8 cellular contexts compared by ENCODE assay signal in the genomic region with DNA sequence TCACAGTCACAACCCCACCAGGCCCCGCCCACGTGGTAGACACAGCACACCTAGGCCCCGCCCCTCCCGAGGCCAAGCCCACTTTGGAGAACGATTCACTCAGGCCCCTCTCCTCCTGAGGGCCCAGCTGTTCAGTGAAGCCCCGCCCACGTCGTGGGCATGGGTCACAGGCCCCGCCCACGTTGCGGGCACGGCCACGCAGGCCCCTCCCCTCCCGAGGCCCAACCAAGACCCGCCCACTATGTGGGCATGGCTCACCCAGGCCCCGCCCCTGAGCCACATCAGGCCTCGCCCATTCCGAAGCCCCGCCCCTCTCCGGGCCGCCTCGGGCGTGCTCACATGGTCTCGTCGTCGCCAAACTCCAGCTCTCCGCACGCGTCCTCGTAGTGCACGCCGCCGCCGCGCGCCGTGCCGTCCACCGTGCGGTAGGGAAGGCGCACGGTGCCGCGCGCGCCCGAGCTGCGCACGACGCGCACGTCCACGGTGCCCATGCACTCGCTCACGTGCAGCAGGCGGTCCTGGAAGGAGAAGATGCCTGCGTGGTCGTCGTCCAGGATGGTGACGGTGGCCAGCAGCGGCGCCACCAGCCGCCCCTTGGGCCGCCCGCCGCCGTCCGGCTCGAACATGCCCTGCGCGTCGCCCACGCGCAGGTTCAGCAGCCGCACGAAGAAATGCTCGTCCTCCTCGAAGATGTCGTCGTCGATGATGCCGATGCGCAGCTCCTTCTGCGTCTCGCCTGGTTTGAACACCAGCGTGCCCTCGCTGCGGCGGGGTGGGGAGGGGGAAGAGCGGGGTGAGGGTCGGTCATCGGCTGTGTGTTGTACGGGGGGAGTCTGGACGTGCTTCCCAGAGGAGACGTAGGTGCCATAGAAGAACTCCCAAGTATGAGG. TPM values are rescaled to one million over a fixed set of nuclear protein-coding genes. Genes with fewer than 3 reads are reported as not detected.
DNase-seq lines count a peak whose midpoint lies in the region; ATAC-seq and TF ChIP-seq lines count a peak whose summit lies in the region.

No MANE protein-coding gene starts in this region.

- H3K27ac ChIP-seq in CD4-positive, alpha-beta memory T cell (ENCODE audit: low read depth, low read length): no peak overlapping the region
- H3K27ac ChIP-seq in endodermal cell (ENCODE audit: low read depth, low read length) (no peak overlapping the region), upper lobe of left lung (no peak overlapping the region)

- H3K36me3 Mint-ChIP-seq in CD4-positive, alpha-beta memory T cell: no peaks in the 10 kb centered on the region
- H3K36me3 Mint-ChIP-seq in activated CD8-positive, alpha-beta T cell treated with anti-CD3 and anti-CD28 coated beads for 36 hours (ENCODE audit: low read depth): peaks cover 4% of the 10 kb centered on the region
- H3K36me3 Mint-ChIP-seq in endodermal cell (ENCODE audit: low read depth): no peaks in the 10 kb centered on the region
- peaks cover 0 to 33% of the 10 kb centered on the region in 2 donors for H3K36me3 Mint-ChIP-seq in naive B cell

- peaks cover 49% of the 10 kb centered on the region for H3K4me1 ChIP-seq in CD4-positive, alpha-beta memory T cell (ENCODE audit: insufficient read depth, low read length)
- H3K4me1 ChIP-seq in endodermal cell (ENCODE audit: control insufficient read depth, insufficient read depth, low read length) (no peaks in the 10 kb centered on the region), upper lobe of left lung (peaks cover 9 to 42% (median 29%) of the 10 kb centered on the region in 4 donors)

- H3K9me3 ChIP-seq in CD4-positive, alpha-beta memory T cell (ENCODE audit: control insufficient read depth in 1 of 2, low read length in 2 of 2): no peaks in the 10 kb centered on the region
- no peaks in the 10 kb centered on the region for H3K9me3 ChIP-seq in endodermal cell (ENCODE audit: control insufficient read depth, low read length)
- peaks cover 0 to 6% (median 0%) of the 10 kb centered on the region in 4 donors for H3K9me3 ChIP-seq in upper lobe of left lung

- TF ChIP-seq POLR2A in upper lobe of left lung (IDR thresholded peaks at IDR 0.05): no peak

- POLR2A ChIA-PET in CD4-positive, alpha-beta memory T cell (lab: Charles Lee; ENCODE audit: partially characterized antibody): interaction anchor here (0.9 kb wide), 1 partner anchor 36 kb away, joined by 3 read pairs; a partner anchor contains a TSS
- POLR2A ChIA-PET in activated CD8-positive, alpha-beta T cell treated with anti-CD3 and anti-CD28 coated beads for 36 hours (lab: Charles Lee): interaction anchor here (0.6 to 1.0 kb wide), 2 partner anchors 67 to 115 kb away, joined by 3 to 4 read pairs; a partner anchor contains a TSS

- H3K9me3 Mint-ChIP-seq in CD4-positive, alpha-beta memory T cell: peaks cover 0 to 7% (median 0%) of the 10 kb centered on the region in 8 donors
- H3K9me3 Mint-ChIP-seq in activated CD8-positive, alpha-beta T cell treated with anti-CD3 and anti-CD28 coated beads for 36 hours: peaks cover 4% of the 10 kb centered on the region
- H3K9me3 Mint-ChIP-seq in endodermal cell (no peaks in the 10 kb centered on the region), naive B cell (peaks cover 6 to 19% (median 11%) of the 10 kb centered on the region in 7 donors)

- peak; percentile 50 to 64 (median 52) for DNase-seq in CD4-positive, alpha-beta memory T cell
- DNase-seq in NCI-H1092 treated with DMSO at 0.1 percent for 48 hours (lab: John Stamatoyannopoulos, UW): peak; percentile 59
- DNase-seq in activated CD8-positive, alpha-beta T cell treated with anti-CD3 and anti-CD28 coated beads for 36 hours: peak; percentile 81
- DNase-seq in endodermal cell: peak; percentile 99
- no peak for DNase-seq in naive B cell
- peak; percentile 31 to 89 for DNase-seq in upper lobe of left lung
- DNase-seq in T1000 (lab: John Stamatoyannopoulos, UW): no peak

- peaks cover 25% of the 10 kb centered on the region for H3K27me3 ChIP-seq in CD4-positive, alpha-beta memory T cell (ENCODE audit: insufficient read depth, low read length)
- H3K27me3 ChIP-seq in endodermal cell (ENCODE audit: control insufficient read depth, insufficient read depth, low read length, poor library complexity, severe bottlenecking) (peaks cover 64% of the 10 kb centered on the region), upper lobe of left lung (peaks cover 0 to 54% (median 30%) of the 10 kb centered on the region in 4 donors)

- no peak overlapping the region for H3K9ac ChIP-seq in endodermal cell (ENCODE audit: extremely low read depth, low read length, poor library complexity, severe bottlenecking)

- peaks cover 28 to 68% of the 10 kb centered on the region in 2 donors for H3K27me3 Mint-ChIP-seq in CD4-positive, alpha-beta memory T cell
- H3K27me3 Mint-ChIP-seq in activated CD8-positive, alpha-beta T cell treated with anti-CD3 and anti-CD28 coated beads for 36 hours: peaks cover 52% of the 10 kb centered on the region
- H3K27me3 Mint-ChIP-seq in endodermal cell (ENCODE audit: insufficient read depth) (peaks cover 79% of the 10 kb centered on the region), naive B cell (peaks cover 77 to 85% (median 78%) of the 10 kb centered on the region in 3 donors)

- peak overlapping the region in 7 of 8 donors; percentile 6 to 90 (median 56) for H3K4me3 Mint-ChIP-seq in CD4-positive, alpha-beta memory T cell
- H3K4me3 Mint-ChIP-seq in activated CD8-positive, alpha-beta T cell treated with anti-CD3 and anti-CD28 coated beads for 36 hours: peak overlapping the region; percentile 35
- H3K4me3 Mint-ChIP-seq in endodermal cell (peak overlapping the region; percentile 41), naive B cell (peak overlapping the region in 5 of 8 donors; percentile 8 to 71 (median 54))

- ATAC-seq in activated CD8-positive, alpha-beta T cell treated with anti-CD3 and anti-CD28 coated beads for 36 hours: peak; percentile 87
- ATAC-seq in naive B cell (ENCODE audit: low read depth in 2 of 2): peak; percentile 31 to 37
- ATAC-seq in upper lobe of left lung (ENCODE audit: low FRiP score in 2 of 2): peak; percentile 23 to 69
- ATAC-seq in HG02852 (IDR thresholded peaks at IDR 0.05; ENCODE audit: unreplicated experiment): no peak

- WGBS in endodermal cell (ENCODE audit: insufficient coverage in 1 of 2, insufficient read length in 1 of 2), 2 experiments: 6 to 10% methylated on average over 43 to 95 of the region's 95 CpGs
- WGBS in upper lobe of left lung, 2 donors: 6 to 10% methylated on average over 15 to 81 of the region's 95 CpGs

- H3K27ac Mint-ChIP-seq in CD4-positive, alpha-beta memory T cell: peak overlapping the region in 3 of 7 donors; percentile 44 to 74 (median 62)
- H3K27ac Mint-ChIP-seq in activated CD8-positive, alpha-beta T cell treated with anti-CD3 and anti-CD28 coated beads for 36 hours: no peak overlapping the region
- H3K27ac Mint-ChIP-seq in endodermal cell: no peak overlapping the region
- peak overlapping the region in 2 of 6 donors; percentile 31 to 84 for H3K27ac Mint-ChIP-seq in naive B cell

- H3K4me3 ChIP-seq in CD4-positive, alpha-beta memory T cell (ENCODE audit: low read length in 2 of 2): no peak overlapping the region
- peak overlapping the region; percentile 72 for H3K4me3 ChIP-seq in endodermal cell (ENCODE audit: low read length)
- peak overlapping the region in 1 of 4 donors; percentile 17 for H3K4me3 ChIP-seq in upper lobe of left lung

- no peak for TF ChIP-seq EP300 in upper lobe of left lung (IDR thresholded peaks at IDR 0.05)

- intact Hi-C loops in CD4-positive, alpha-beta memory T cell (cut with micrococcal nuclease): no loop called here
- intact Hi-C loops in activated CD8-positive, alpha-beta T cell treated with anti-CD3 and anti-CD28 coated beads for 36 hours (cut with micrococcal nuclease): no loop called here

- H3K4me1 Mint-ChIP-seq in CD4-positive, alpha-beta memory T cell: peaks cover 36 to 67% (median 43%) of the 10 kb centered on the region in 4 donors
- H3K4me1 Mint-ChIP-seq in activated CD8-positive, alpha-beta T cell treated with anti-CD3 and anti-CD28 coated beads for 36 hours (ENCODE audit: low read depth): peaks cover 40% of the 10 kb centered on the region
- no peaks in the 10 kb centered on the region for H3K4me1 Mint-ChIP-seq in endodermal cell
- H3K4me1 Mint-ChIP-seq in naive B cell: peaks cover 31 to 43% (median 37%) of the 10 kb centered on the region in 3 donors

- CTCF ChIA-PET in CD4-positive, alpha-beta memory T cell (lab: Charles Lee; ENCODE audit: partially characterized antibody): interaction anchor here (1.2 kb wide), 1 partner anchor 20 kb away, joined by 4 read pairs; no protein-coding TSS in a partner anchor
- CTCF ChIA-PET in activated CD8-positive, alpha-beta T cell treated with anti-CD3 and anti-CD28 coated beads for 36 hours (lab: Charles Lee): interaction anchor here (0.8 to 2.6 kb wide), 6 partner anchors 11 to 265 kb away, joined by 3 to 20 read pairs (median 4); a partner anchor contains a TSS

- TF ChIP-seq CTCF in activated CD8-positive, alpha-beta T cell treated with anti-CD3 and anti-CD28 coated beads for 36 hours (IDR thresholded peaks at IDR 0.05): no peak
- no peak for TF ChIP-seq CTCF in endodermal cell (conservative IDR thresholded peaks at IDR 0.05)
- peak in 1 of 6 experiments; percentile 16 for TF ChIP-seq CTCF in upper lobe of left lung (IDR thresholded peaks at IDR 0.05)

- no peaks in the 10 kb centered on the region for H3K36me3 ChIP-seq in CD4-positive, alpha-beta memory T cell (ENCODE audit: insufficient read depth, low read length)
- H3K36me3 ChIP-seq in endodermal cell (ENCODE audit: control insufficient read depth, insufficient read depth, low read length): no peaks in the 10 kb centered on the region
- no peaks in the 10 kb centered on the region for H3K36me3 ChIP-seq in upper lobe of left lung

RNA-seq across cellular contexts. Expression of a gene that starts 24.0 kb away (rescaled TPM):
- total RNA-seq in CD4-positive, alpha-beta memory T cell: not detected
- polyA plus RNA-seq in CD4-positive, alpha-beta memory T cell: not detected
- under 1 TPM; 0.18 to 0.43 TPM for total RNA-seq in activated CD8-positive, alpha-beta T cell treated with anti-CD3 and anti-CD28 coated beads for 36 hours
- 1 to 10 TPM; 2.5 to 3.6 TPM for total RNA-seq in endodermal cell
- polyA plus RNA-seq in endodermal cell (2013, experiment 1 of 2): 4.1 TPM
- 2.6 TPM for polyA plus RNA-seq in endodermal cell (2013, experiment 2 of 2)
- not detected for polyA plus RNA-seq in naive B cell (ENCODE audit: low read depth in 6 of 6)
- total RNA-seq in upper lobe of left lung: under 1 TPM in 3 of 6 donors, not detected in 3; 0.11 to 0.64 (median 0.15) TPM

RNA-seq across cellular contexts. Expression of a gene that starts 28.4 kb away (rescaled TPM):
- under 1 TPM in 1 of 2 experiments, not detected in 1; 0.35 TPM for total RNA-seq in CD4-positive, alpha-beta memory T cell
- polyA plus RNA-seq in CD4-positive, alpha-beta memory T cell: under 1 TPM in 1 of 2 donors, not detected in 1; 0.71 TPM
- not detected for total RNA-seq in activated CD8-positive, alpha-beta T cell treated with anti-CD3 and anti-CD28 coated beads for 36 hours
- total RNA-seq in endodermal cell (100 to 1,000 TPM in 1 of 2 donors, 10 to 100 TPM in 1; 47.7 to 132 TPM), upper lobe of left lung (1 to 10 TPM in 5 of 6 donors, not detected in 1; 1.7 to 7.1 (median 3.8) TPM)
- polyA plus RNA-seq in endodermal cell (2013, experiment 1 of 2): 150 TPM
- polyA plus RNA-seq in endodermal cell (2013, experiment 2 of 2): 154 TPM
- polyA plus RNA-seq in naive B cell (ENCODE audit: low read depth in 6 of 6): not detected

RNA-seq across cellular contexts. Expression of a gene that starts 36.3 kb away (rescaled TPM):
- 1 to 10 TPM; 4.0 to 4.3 TPM for total RNA-seq in CD4-positive, alpha-beta memory T cell
- polyA plus RNA-seq in CD4-positive, alpha-beta memory T cell: 10 to 100 TPM in 1 of 2 donors, 1 to 10 TPM in 1; 4.8 to 10.6 TPM
- total RNA-seq in activated CD8-positive, alpha-beta T cell treated with anti-CD3 and anti-CD28 coated beads for 36 hours: 10 to 100 TPM; 10.4 to 11.0 TPM
- total RNA-seq in endodermal cell (10 to 100 TPM; 14.7 to 22.9 TPM), upper lobe of left lung (10 to 100 TPM in 2 of 6 donors, 1 to 10 TPM in 4; 3.5 to 15.8 (median 7.4) TPM)
- polyA plus RNA-seq in endodermal cell (2013, experiment 1 of 2): 21.8 TPM
- polyA plus RNA-seq in endodermal cell (2013, experiment 2 of 2): 15.8 TPM
- 10 to 100 TPM in 2 of 6 donors, 1 to 10 TPM in 4; 6.1 to 25.8 (median 9.3) TPM for polyA plus RNA-seq in naive B cell (ENCODE audit: low read depth in 6 of 6)

Comparison
In these comparisons a context has a peak if more than half of its experiments do, and no peak if none do; other contexts are left out.
1. DNase-seq: peak in CD4-positive, alpha-beta memory T cell (5 of 5), NCI-H1092 treated with DMSO at 0.1 percent for 48 hours (single experiment), activated CD8-positive, alpha-beta T cell treated with anti-CD3 and anti-CD28 coated beads for 36 hours (single experiment), endodermal cell (single experiment) and upper lobe of left lung (2 of 2); none in naive B cell (single experiment) and T1000 (single experiment).
2. RNA of a gene that starts 28.4 kb away (total RNA-seq): 47.7 to 132 TPM in endodermal cell; 1.7 to 7.1 TPM in upper lobe of left lung, 0.35 TPM in CD4-positive, alpha-beta memory T cell and not detected in activated CD8-positive, alpha-beta T cell treated with anti-CD3 and anti-CD28 coated beads for 36 hours; every median in the first group is over 4 times any median in the second.
3. Peak in every context shown above with its lines, with median percentiles within 50 percentile points of each other: H3K4me3 Mint-ChIP-seq.